In the genomic region with DNA sequence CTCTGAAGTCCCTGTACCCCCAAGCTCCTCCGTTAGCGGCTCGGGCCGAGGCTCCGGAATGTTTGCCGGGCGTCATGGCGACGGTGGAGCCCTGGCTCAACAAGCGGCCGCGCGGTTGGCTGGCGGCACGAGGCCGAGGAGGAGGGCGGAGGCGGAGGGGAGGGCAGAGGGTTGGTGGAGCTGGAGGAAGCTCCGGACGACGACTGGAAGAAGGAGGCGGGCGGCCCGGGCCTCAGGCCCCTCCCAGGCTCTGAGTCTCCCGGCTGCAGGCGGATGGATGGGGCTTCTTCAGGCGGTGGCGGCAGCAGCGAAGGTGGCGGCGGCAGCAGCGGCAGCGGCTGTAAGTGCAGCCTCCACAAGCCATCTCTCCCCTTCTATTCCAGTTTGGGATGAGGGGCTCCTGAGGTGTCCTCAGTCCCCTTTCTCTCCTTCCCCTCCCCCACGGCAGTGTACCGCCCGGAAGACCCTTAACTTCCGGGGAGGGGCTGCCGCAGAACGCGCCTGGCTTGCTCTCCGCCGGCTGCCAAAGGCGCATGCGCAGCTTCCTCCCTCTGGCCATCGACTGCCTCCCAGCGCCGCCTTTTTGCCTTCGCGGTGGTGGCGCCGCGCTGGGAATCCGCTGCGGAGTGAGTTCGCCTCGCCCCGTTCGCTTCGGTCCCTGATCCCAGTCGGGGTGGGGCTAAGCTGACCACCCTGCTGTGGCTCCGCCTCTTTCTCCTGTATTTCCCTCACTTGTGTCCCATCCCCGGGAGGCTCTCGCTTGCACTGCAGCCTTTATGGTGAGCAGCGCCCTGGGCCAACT, we compare ENCODE assay signal across 8 cellular contexts. TPM values are rescaled to one million over a fixed set of nuclear protein-coding genes. Genes with fewer than 3 reads are reported as not detected.
DNase-seq lines count a peak whose midpoint lies in the region; ATAC-seq and TF ChIP-seq lines count a peak whose summit lies in the region.

A gene with protein sequence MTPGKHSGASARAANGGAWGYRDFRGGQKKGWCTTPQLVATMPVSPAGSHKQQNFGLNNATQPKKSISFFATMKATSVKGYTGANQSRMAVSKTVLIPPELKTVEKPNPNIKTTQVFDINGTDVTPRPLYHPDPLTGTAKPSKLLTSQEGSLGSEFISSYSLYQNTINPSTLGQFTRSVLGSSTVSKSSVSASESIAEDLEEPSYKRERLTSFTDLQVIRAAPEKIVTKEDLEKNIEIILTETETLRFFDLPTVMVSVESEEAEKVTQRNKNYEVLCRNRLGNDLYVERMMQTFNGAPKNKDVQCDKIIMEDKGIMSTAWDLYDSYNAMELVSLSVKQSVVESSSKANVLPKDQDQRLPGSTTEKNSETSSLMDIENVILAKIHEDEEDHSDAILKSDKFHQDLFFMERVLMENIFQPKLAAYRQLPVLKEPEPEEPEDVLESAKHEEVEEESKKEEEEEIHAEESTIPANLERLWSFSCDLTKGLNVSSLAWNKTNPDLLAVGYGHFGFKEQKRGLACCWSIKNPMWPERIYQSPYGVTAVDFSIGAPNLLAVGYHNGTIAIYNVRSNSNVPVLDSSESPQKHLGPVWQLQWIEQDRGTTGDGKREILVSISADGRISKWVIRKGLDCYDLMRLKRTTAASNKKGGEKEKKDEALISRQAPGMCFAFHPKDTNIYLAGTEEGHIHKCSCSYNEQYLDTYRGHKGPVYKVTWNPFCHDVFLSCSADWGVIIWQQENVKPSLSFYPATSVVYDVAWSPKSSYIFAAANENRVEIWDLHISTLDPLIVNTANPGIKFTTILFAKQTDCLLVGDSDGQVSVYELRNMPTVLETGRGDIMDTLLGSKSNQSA (minus strand): TSS at position 101 of the 802 bp plus-strand sequence. CDS start 25 bp downstream, at position 76.
A gene (plus strand): TSS at position 235 of the 802 bp plus-strand sequence. CDS start 39 bp downstream, at position 274.

- peak; percentile 97 for DNase-seq in GM10266 (ENCODE audit: extremely low spot score)
- DNase-seq in NCI-H1092 (lab: John Stamatoyannopoulos, UW), result peak; percentile 94
- peak; percentile 98 for DNase-seq in SK-N-SH
- DNase-seq in activated naive CD4-positive, alpha-beta T cell treated with anti-CD3 and anti-CD28 coated beads, Interleukin-2, amount 50 U/mL, for 72 hours (ENCODE audit: low spot score in 2 of 2), result peak; percentile 96 to 97
- DNase-seq in globus pallidus (ENCODE audit: low spot score), result peak; percentile 97
- DNase-seq in nucleus accumbens (lab: John Stamatoyannopoulos, UW), result peak; percentile 73 to 99 (median 95)
- peak; percentile 99 for DNase-seq in suprapubic skin (ENCODE audit: low spot score in 2 of 2)

- H3K4me3 ChIP-seq in SK-N-SH (ENCODE audit: low read depth in 2 of 2, low read length in 1 of 2), result peak within 1 kb of the TSS; percentile 69 to 94
- H3K4me3 ChIP-seq in suprapubic skin, result peak within 1 kb of the TSS; percentile 82

- 0% methylated on average over 13 of the region's 64 CpGs for WGBS in SK-N-SH (ENCODE audit: low lambda C conversion rate)
- WGBS in suprapubic skin, result under 1% methylated on average over 48 of the region's 64 CpGs

- TF ChIP-seq CTCF in GM10266 (IDR thresholded peaks at IDR 0.05; ENCODE audit: control insufficient read depth, insufficient read depth, low read depth, missing control alignments), result no peak
- no peak; the same call in 1 of the 2 replicates for TF ChIP-seq CTCF in SK-N-SH (IDR thresholded peaks at IDR 0.05)
- TF ChIP-seq CTCF in suprapubic skin (IDR thresholded peaks at IDR 0.05), result no peak

- H3K9me3 ChIP-seq in SK-N-SH (no peaks in the 10 kb centered on the region), suprapubic skin (no peaks in the 10 kb centered on the region)

- peak within 1 kb of the TSS; percentile 86 for H2AFZ ChIP-seq in SK-N-SH (ENCODE audit: low read depth)

- H3K9me3 Mint-ChIP-seq in activated naive CD4-positive, alpha-beta T cell treated with anti-CD3 and anti-CD28 coated beads, Interleukin-2, amount 50 U/mL, for 72 hours, result no peaks in the 10 kb centered on the region

- peak within 1 kb of the TSS; percentile 89 to 95 for H3K27ac Mint-ChIP-seq in activated naive CD4-positive, alpha-beta T cell treated with anti-CD3 and anti-CD28 coated beads, Interleukin-2, amount 50 U/mL, for 72 hours

- peak; percentile 40 for TF ChIP-seq RAD21 in SK-N-SH (IDR thresholded peaks at IDR 0.05; ENCODE audit: low read length)

- TF ChIP-seq POLR2A in suprapubic skin (IDR thresholded peaks at IDR 0.05), result peak in 1 of 2 donors; percentile 37

- H3K4me2 ChIP-seq in SK-N-SH, result peak within 1 kb of the TSS; percentile 88

- H3K27me3 ChIP-seq in SK-N-SH (ENCODE audit: insufficient read depth) (no peaks in the 10 kb centered on the region), suprapubic skin (no peaks in the 10 kb centered on the region)

- ATAC-seq in HG02610 (IDR thresholded peaks at IDR 0.05; ENCODE audit: unreplicated experiment), result peak; percentile 96
- ATAC-seq in activated naive CD4-positive, alpha-beta T cell treated with anti-CD3 and anti-CD28 coated beads, Interleukin-2, amount 50 U/mL, for 72 hours, result peak; percentile 96

- H3K4me1 ChIP-seq in SK-N-SH (ENCODE audit: control insufficient read depth in 1 of 2, insufficient read depth in 2 of 2, low read depth in 1 of 2, low read length in 1 of 2) (peaks cover 7 to 19% of the 10 kb centered on the region in 2 experiments; a peak in 2 of 4 replicates), suprapubic skin (peaks cover 38% of the 10 kb centered on the region)

- peaks cover 17% of the 10 kb centered on the region for H3F3A ChIP-seq in SK-N-SH (replicated peaks; ENCODE audit: insufficient read depth)

- CTCF ChIA-PET in SK-N-SH (lab: Yijun Ruan, JAX), result interaction anchor here (0.9 to 1.8 kb wide), 6 partner anchors 12 to 575 kb away, joined by 3 to 9 read pairs (median 4); no protein-coding TSS in a partner anchor

- H3K27ac ChIP-seq in SK-N-SH (ENCODE audit: low read depth in 2 of 2, low read length in 1 of 2) (peak within 1 kb of the TSS; percentile 91 to 99), suprapubic skin (peak within 1 kb of the TSS; percentile 95)

- POLR2A ChIA-PET in SK-N-SH (lab: Yijun Ruan, JAX), result interaction anchor here (0.6 to 1.5 kb wide), 5 partner anchors 9 to 484 kb away, joined by 3 to 5 read pairs (median 3); a partner anchor contains a TSS

- peaks cover 0 to 12% of the 10 kb centered on the region in 2 donors for H3K36me3 Mint-ChIP-seq in activated naive CD4-positive, alpha-beta T cell treated with anti-CD3 and anti-CD28 coated beads, Interleukin-2, amount 50 U/mL, for 72 hours

- H3K79me2 ChIP-seq in SK-N-SH (ENCODE audit: insufficient read depth), result peaks cover 76% of the 10 kb centered on the region

- TF ChIP-seq EP300 in SK-N-SH (IDR thresholded peaks at IDR 0.05; ENCODE audit: borderline replicate concordance in 1 of 2, low read depth in 1 of 2, low read length in 1 of 2) (peak; percentile 3 to 24; a peak in 1 of 4 replicates), suprapubic skin (IDR thresholded peaks at IDR 0.05) (no peak)

- H3K9ac ChIP-seq in SK-N-SH, result peak within 1 kb of the TSS; percentile 94

- H3K9me2 ChIP-seq in SK-N-SH, result no peaks in the 10 kb centered on the region

- H4K20me1 ChIP-seq in SK-N-SH (ENCODE audit: insufficient read depth), result peaks cover 4% of the 10 kb centered on the region; the same call in 1 of the 2 replicates

- H3K36me3 ChIP-seq in SK-N-SH (replicated peaks in 1 of 2; ENCODE audit: control insufficient read depth in 1 of 2, insufficient read depth in 2 of 2, low read length in 1 of 2) (peaks cover 16 to 29% of the 10 kb centered on the region in 2 experiments), suprapubic skin (no peaks in the 10 kb centered on the region)

TF ChIP-seq in SK-N-SH, 30 proteins besides CTCF, POLR2A, EP300 and RAD21 (continues in another document):
- TF ChIP-seq MEF2A (IDR thresholded peaks at IDR 0.05; ENCODE audit: borderline replicate concordance, low read depth), result no peak
- TF ChIP-seq RCOR1 (IDR thresholded peaks at IDR 0.05; ENCODE audit: low read length), result no peak
- TF ChIP-seq FOXM1 (IDR thresholded peaks at IDR 0.05; ENCODE audit: low read depth), result peak; percentile 54; the same call in 1 of the 2 replicates
- no peak for TF ChIP-seq EZH2phosphoT487 (IDR thresholded peaks at IDR 0.05; ENCODE audit: borderline replicate concordance, low read depth)
- no peak for TF ChIP-seq SMC3 (IDR thresholded peaks at IDR 0.05; ENCODE audit: low read depth, low read length)
- TF ChIP-seq TEAD4 (IDR thresholded peaks at IDR 0.05; ENCODE audit: borderline replicate concordance, insufficient read depth), result no peak
- peak; percentile 91 for TF ChIP-seq POLR2AphosphoS5 (IDR thresholded peaks at IDR 0.05; ENCODE audit: low read depth, low read length)
- TF ChIP-seq FOXJ3 (CRISPR knock-in tag; IDR thresholded peaks at IDR 0.05), result no peak
- TF ChIP-seq JUND (IDR thresholded peaks at IDR 0.05), result no peak
- TF ChIP-seq, protein P1, sequence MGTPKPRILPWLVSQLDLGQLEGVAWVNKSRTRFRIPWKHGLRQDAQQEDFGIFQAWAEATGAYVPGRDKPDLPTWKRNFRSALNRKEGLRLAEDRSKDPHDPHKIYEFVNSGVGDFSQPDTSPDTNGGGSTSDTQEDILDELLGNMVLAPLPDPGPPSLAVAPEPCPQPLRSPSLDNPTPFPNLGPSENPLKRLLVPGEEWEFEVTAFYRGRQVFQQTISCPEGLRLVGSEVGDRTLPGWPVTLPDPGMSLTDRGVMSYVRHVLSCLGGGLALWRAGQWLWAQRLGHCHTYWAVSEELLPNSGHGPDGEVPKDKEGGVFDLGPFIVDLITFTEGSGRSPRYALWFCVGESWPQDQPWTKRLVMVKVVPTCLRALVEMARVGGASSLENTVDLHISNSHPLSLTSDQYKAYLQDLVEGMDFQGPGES (IDR thresholded peaks at IDR 0.05; ENCODE audit: low read depth, low read length), result peak; percentile 27; the same call in 1 of the 2 replicates
- TF ChIP-seq RXRA (IDR thresholded peaks at IDR 0.05; ENCODE audit: borderline replicate concordance, low read depth), result no peak
- no peak for TF ChIP-seq NFIC (IDR thresholded peaks at IDR 0.05; ENCODE audit: borderline replicate concordance)
- TF ChIP-seq TCF12 (IDR thresholded peaks at IDR 0.05), result peak; percentile 30; the same call in 1 of the 2 replicates
- no peak for TF ChIP-seq GATA2 (CRISPR knock-in tag; IDR thresholded peaks at IDR 0.05)

RNA-seq across cellular contexts. Expression of the first gene that starts in this region (rescaled TPM):
- 1.3 and 1.9 TPM in 2 replicates for polyA plus RNA-seq in SK-N-SH (2012; rRNA removed)
- polyA plus RNA-seq in SK-N-SH (2012; cell fraction: cytosol; rRNA removed), result 2.1 and 2.9 TPM in 2 replicates
- 1.0 and 2.8 TPM in 2 replicates for polyA plus RNA-seq in SK-N-SH (2012; cell fraction: nucleus; rRNA removed)
- 1 to 10 TPM; 1.7 to 3.0 TPM for total RNA-seq in activated naive CD4-positive, alpha-beta T cell treated with anti-CD3 and anti-CD28 coated beads, Interleukin-2, amount 50 U/mL, for 72 hours
- total RNA-seq in suprapubic skin, result 1 to 10 TPM; 1.5 to 3.7 (median 3.3) TPM

RNA-seq across cellular contexts. Expression of the second gene that starts in this region (rescaled TPM):
- 4.4 and 5.5 TPM in 2 replicates for polyA plus RNA-seq in SK-N-SH (2012; rRNA removed)
- polyA plus RNA-seq in SK-N-SH (2012; cell fraction: cytosol; rRNA removed), result 6.7 and 8.4 TPM in 2 replicates
- 2.4 and 5.8 TPM in 2 replicates for polyA plus RNA-seq in SK-N-SH (2012; cell fraction: nucleus; rRNA removed)
- total RNA-seq in activated naive CD4-positive, alpha-beta T cell treated with anti-CD3 and anti-CD28 coated beads, Interleukin-2, amount 50 U/mL, for 72 hours, result 10 to 100 TPM; 51.1 to 56.5 TPM
- total RNA-seq in suprapubic skin, result 10 to 100 TPM; 17.1 to 43.2 (median 27.5) TPM

Comparison
In these comparisons a context has a peak if more than half of its experiments do, and no peak if none do; other contexts are left out.
1. Peak in every context shown above with its lines: DNase-seq, ATAC-seq, H3K4me3 ChIP-seq and H3K27ac ChIP-seq.